In genomic region chr9:123061216-123061615, GRCh38 we compare ENCODE assay signal across 30 cellular contexts. TPM values are rescaled to one million over a fixed set of nuclear protein-coding genes. Genes with fewer than 3 reads are reported as not detected.
A peak's percentile ranks its signal among the peaks of the same experiment; 100 is the strongest.
DNase-seq lines count a peak whose midpoint lies in the region; ATAC-seq and TF ChIP-seq lines count a peak whose summit lies in the region.
"Had no signal": no experiment of that assay in that cellular context is flagged by ENCODE, and none has a peak within 500 bp of the region (broad histone marks: within the 10 kb centered on the region; RNA-seq: fewer than 3 reads in every experiment).

No MANE protein-coding gene starts in this region.

- 0 out of 2 replicates have a peak overlapping the region, but pooled peaks have one; percentile 41 for H3K23ac ChIP-seq in IMR-90 (ENCODE audit: low read depth, low read length)

- H4K5ac ChIP-seq in IMR-90 (ENCODE audit: low read depth, low read length) = no peak overlapping the region

- WGBS in IMR-90 (ENCODE audit: extremely low coverage in 2 of 2, insufficient read length in 1 of 2), 2 experiments = 86% methylated on average over 2 of the region's 7 CpGs; no CpG with 5 or more reads in 1 of the 2 experiments
- WGBS in thyroid gland, 2 donors = 95 to 99% methylated on average over 7 of the region's 7 CpGs

- POLR2A ChIA-PET in IMR-90 (lab: Charles Lee; ENCODE audit: unreplicated experiment) = no interaction called here
- POLR2A ChIA-PET in A673 (lab: Charles Lee; ENCODE audit: low non-redundant PET) = no interaction called here

- no peak overlapping the region for H2AK9ac ChIP-seq in IMR-90 (replicated peaks; ENCODE audit: low read depth, low read length, poor library complexity)

- H3K4ac ChIP-seq in IMR-90 (ENCODE audit: low read depth, low read length) = peak overlapping the region; percentile 68

- intact Hi-C loops in IMR-90 (cut with micrococcal nuclease) = no loop called here
- intact Hi-C loops in thyroid gland (cut with DNase I) = no loop called here
- intact Hi-C loops in A673 (cut with micrococcal nuclease; ENCODE audit: unreplicated experiment) = no loop called here

- peaks cover 2 to 16% of the 10 kb centered on the region in 2 experiments; a peak in 2 of 4 replicates for H3K79me1 ChIP-seq in IMR-90 (ENCODE audit: low read depth in 1 of 2, low read length in 2 of 2)

- H3K27ac ChIP-seq in IMR-90 (ENCODE audit: insufficient read depth, low read length) (no peak overlapping the region), coronary artery (peak overlapping the region; percentile 35 to 76), thyroid gland (peak overlapping the region; percentile 14 to 88 (median 77)), A673 (ENCODE audit: low read depth, low read length, poor library complexity, severe bottlenecking) (no peak overlapping the region)
- H3K27ac ChIP-seq: 22Rv1, A549, BLaER1 had no signal

- TF ChIP-seq CTCF in IMR-90 (conservative IDR thresholded peaks at IDR 0.05; ENCODE audit: low read depth, low read length) (no peak), coronary artery (IDR thresholded peaks at IDR 0.05) (no peak), thyroid gland (IDR thresholded peaks at IDR 0.05) (no peak), omental fat pad (IDR thresholded peaks at IDR 0.05) (no peak), A673 (conservative IDR thresholded peaks at IDR 0.05; ENCODE audit: low read depth, low read length) (no peak)

- no peak overlapping the region for H2BK5ac ChIP-seq in IMR-90 (ENCODE audit: low read depth, low read length, poor library complexity, severe bottlenecking)

- dilution Hi-C loops in IMR-90 (cut with HindIII; ENCODE audit: low sequenced_read_pairs, unreplicated experiment) = no loop called here

- H3K9me1 ChIP-seq in IMR-90 (ENCODE audit: insufficient read depth, low read length) = peaks cover 7% of the 10 kb centered on the region

- no peak overlapping the region for H4K8ac ChIP-seq in IMR-90 (ENCODE audit: low read depth in 2 of 2, low read length in 2 of 2)

- in situ Hi-C loops in IMR-90 (cut with MboI; ENCODE audit: low sequenced_read_pairs) = no loop called here

- H3K36me3 ChIP-seq in IMR-90 (ENCODE audit: control insufficient read depth, insufficient read depth, low read length) (peaks cover 4% of the 10 kb centered on the region), thyroid gland (peaks cover 4 to 12% of the 10 kb centered on the region in 2 donors), A673 (ENCODE audit: insufficient read depth, low read length, poor library complexity, severe bottlenecking) (peaks cover 15% of the 10 kb centered on the region)

- no peak overlapping the region for H3K9ac ChIP-seq in IMR-90 (ENCODE audit: low read depth, low read length)
- H3K9ac ChIP-seq: BLaER1 had no signal

- no peak for TF ChIP-seq RAD21 in IMR-90 (IDR thresholded peaks at IDR 0.05; ENCODE audit: low read length)

- no peak overlapping the region for H2BK15ac ChIP-seq in IMR-90 (ENCODE audit: low read depth, low read length)

- peak; percentile 16 for DNase-seq in NCI-H82 (lab: John Stamatoyannopoulos, UW)
- no peak for DNase-seq in NCI-H82 treated with DMSO at 0.1 percent for 48 hours (lab: John Stamatoyannopoulos, UW; ENCODE audit: unreplicated experiment)
- DNase-seq in IMR-90 = no peak
- DNase-seq in coronary artery (ENCODE audit: low spot score) = no peak
- no peak for DNase-seq in thyroid gland
- DNase-seq in omental fat pad (ENCODE audit: low spot score) = no peak
- no peak for DNase-seq in A673 (ENCODE audit: low spot score)
- DNase-seq: ACHN; BE2C; C1 segment of cervical spinal cord; CD4-positive, alpha-beta memory T cell; CD4-positive, CD25-positive, alpha-beta regulatory T cell; CD8-positive, alpha-beta memory T cell; COR-L47; DMS 273 treated with DMSO at 0.1 percent for 48 hours; DMS153; DMS53; DMS79; DND-41; EL; GDM1 had no signal

- no peak overlapping the region for H2AFZ ChIP-seq in IMR-90 (replicated peaks; ENCODE audit: low read length, poor library complexity)

- peaks cover 13% of the 10 kb centered on the region for H3K4me1 ChIP-seq in IMR-90 (ENCODE audit: control insufficient read depth, insufficient read depth, low read length)
- H3K4me1 ChIP-seq in thyroid gland = peaks cover 43 to 52% of the 10 kb centered on the region in 2 donors
- peaks cover 12% of the 10 kb centered on the region for H3K4me1 ChIP-seq in A673 (ENCODE audit: insufficient read depth, low read length, poor library complexity, severe bottlenecking)
- H3K4me1 ChIP-seq: BE2C, BLaER1 had no signal

- H4K91ac ChIP-seq in IMR-90 (ENCODE audit: insufficient read depth, low read depth, low read length) = peak overlapping the region; percentile 43; the same call in 1 of the 2 replicates

- CTCF ChIA-PET in IMR-90 (lab: Yijun Ruan, JAX) (no interaction called here), A673 (lab: Charles Lee) (no interaction called here)

- no peak overlapping the region; the same call in 1 of the 2 replicates for H2BK20ac ChIP-seq in IMR-90 (ENCODE audit: low read depth, low read length)

- no peak overlapping the region for H3K56ac ChIP-seq in IMR-90 (ENCODE audit: extremely low read depth, insufficient read depth, low read length)

- TF ChIP-seq POLR2A in IMR-90 (IDR thresholded peaks at IDR 0.05; ENCODE audit: low read depth, low read length) = no peak
- TF ChIP-seq POLR2A in thyroid gland (IDR thresholded peaks at IDR 0.05) = no peak

- peaks cover 3% of the 10 kb centered on the region; the same call in 1 of the 2 replicates for H4K20me1 ChIP-seq in IMR-90 (ENCODE audit: insufficient read depth, low read length)
- H4K20me1 ChIP-seq: BLaER1 had no signal

- H3K18ac ChIP-seq in IMR-90 (ENCODE audit: low read depth, low read length) = 0 out of 2 replicates have a peak overlapping the region, but pooled peaks have one; percentile 3

- H2BK120ac ChIP-seq in IMR-90 (ENCODE audit: low read depth, low read length) = peak overlapping the region; percentile 73; the same call in 1 of the 2 replicates

- peak overlapping the region; percentile 3; the same call in 1 of the 2 replicates for H2AK5ac ChIP-seq in IMR-90 (ENCODE audit: low read depth, low read length)

- no peaks in the 10 kb centered on the region for H3K9me3 ChIP-seq in IMR-90 (ENCODE audit: control insufficient read depth, insufficient read depth, low read length)
- no peaks in the 10 kb centered on the region for H3K9me3 ChIP-seq in thyroid gland
- no peaks in the 10 kb centered on the region for H3K9me3 ChIP-seq in A673 (ENCODE audit: low read depth, low read length, poor library complexity, severe bottlenecking)
- H3K9me3 ChIP-seq: A549, BE2C, BLaER1 had no signal

- no peak overlapping the region for H3K14ac ChIP-seq in IMR-90 (replicated peaks; ENCODE audit: low read depth, low read length)

- no TSS peak for BruUV-seq in IMR-90 (replicated peaks; lab: Mats Ljungman, UMichigan)
- BruUV-seq in A673 (replicated peaks; lab: Mats Ljungman, UMichigan) = no TSS peak

- ATAC-seq in IMR-90 (ENCODE audit: low read depth) (no peak), omental fat pad (ENCODE audit: low FRiP score) (no peak), HG02973 (IDR thresholded peaks at IDR 0.05; ENCODE audit: unreplicated experiment) (no peak)
- ATAC-seq: A549, GM12878 had no signal

- no peaks in the 10 kb centered on the region for H3K27me3 ChIP-seq in IMR-90 (ENCODE audit: control insufficient read depth, insufficient read depth, low read length)
- H3K27me3 ChIP-seq in thyroid gland = no peaks in the 10 kb centered on the region
- H3K27me3 ChIP-seq in A673 (replicated peaks; ENCODE audit: insufficient read depth, low read depth, low read length, poor library complexity) = no peaks in the 10 kb centered on the region
- H3K27me3 ChIP-seq: BE2C, BLaER1 had no signal

- H3K4me3 ChIP-seq in IMR-90 (ENCODE audit: insufficient read depth, low read depth, low read length) (no peak overlapping the region), coronary artery (no peak overlapping the region), thyroid gland (replicated peaks in 1 of 3) (no peak overlapping the region), A673 (ENCODE audit: low read depth, low read length, poor library complexity, severe bottlenecking) (no peak overlapping the region)
- H3K4me3 ChIP-seq: A549, BLaER1, GM12878 had no signal

- H3K4me2 ChIP-seq in IMR-90 (ENCODE audit: low read depth, low read length) = no peak overlapping the region
- H3K4me2 ChIP-seq: A549, BLaER1 had no signal

TF ChIP-seq in IMR-90, 13 proteins besides CTCF, POLR2A, EP300 and RAD21 (continues in another document):
- TF ChIP-seq NFE2L2 (IDR thresholded peaks at IDR 0.05; ENCODE audit: low read depth, low read length) = no peak
- TF ChIP-seq FOS (IDR thresholded peaks at IDR 0.05; ENCODE audit: low read depth, low read length) = no peak
- no peak for TF ChIP-seq MXI1 (IDR thresholded peaks at IDR 0.05; ENCODE audit: borderline replicate concordance, low read depth, low read length)
- TF ChIP-seq CHD1 (IDR thresholded peaks at IDR 0.05; ENCODE audit: low read depth, low read length) = no peak
- TF ChIP-seq MAZ (IDR thresholded peaks at IDR 0.05; ENCODE audit: borderline replicate concordance, low read depth, low read length) = no peak
- TF ChIP-seq MAFK (IDR thresholded peaks at IDR 0.05; ENCODE audit: low read depth, low read length) = no peak
- no peak for TF ChIP-seq USF2 (IDR thresholded peaks at IDR 0.05; ENCODE audit: low read depth, low read length)
- TF ChIP-seq RFX5 (IDR thresholded peaks at IDR 0.05; ENCODE audit: low read depth, low read length) = no peak

RNA-seq across cellular contexts. Expression of gene GPR21, which starts 27.7 kb away (rescaled TPM):
- total RNA-seq in IMR-90 (2012; rRNA removed) (0.28 and 0.90 TPM in 2 replicates), thyroid gland (10 to 100 TPM in 1 of 4 donors, 1 to 10 TPM in 3; 4.0 to 11.8 (median 5.7) TPM), omental fat pad (1 to 10 TPM in 2 of 4 donors, not detected in 2; 1.7 to 2.3 TPM), A673 (2021) (0.31 TPM in 1 of 2 replicates, not detected in the other)
- polyA plus RNA-seq in IMR-90 (2012; rRNA removed) = not detected in 2 replicates
- 0.11 TPM in 1 of 2 replicates, not detected in the other for polyA plus RNA-seq in IMR-90 (2012; cell fraction: cytosol; rRNA removed)
- 0.22 and 0.58 TPM in 2 replicates for polyA plus RNA-seq in IMR-90 (2012; cell fraction: nucleus; rRNA removed; ENCODE audit: low replicate concordance)
- total RNA-seq: A172, Daoy, G401 had no signal
- polyA plus RNA-seq: CD14-positive monocyte; CD4-positive, alpha-beta memory T cell; CD4-positive, CD25-positive, alpha-beta regulatory T cell; CD8-positive, alpha-beta memory T cell had no signal

Comparison
In these comparisons a context has a peak if more than half of its experiments do, and no peak if none do; other contexts are left out.
1. H3K27ac ChIP-seq: peak in coronary artery (2 of 2) and thyroid gland (3 of 3); none in IMR-90 (single experiment) and A673 (single experiment).